9 cellular contexts compared by ENCODE assay signal in the genomic region with DNA sequence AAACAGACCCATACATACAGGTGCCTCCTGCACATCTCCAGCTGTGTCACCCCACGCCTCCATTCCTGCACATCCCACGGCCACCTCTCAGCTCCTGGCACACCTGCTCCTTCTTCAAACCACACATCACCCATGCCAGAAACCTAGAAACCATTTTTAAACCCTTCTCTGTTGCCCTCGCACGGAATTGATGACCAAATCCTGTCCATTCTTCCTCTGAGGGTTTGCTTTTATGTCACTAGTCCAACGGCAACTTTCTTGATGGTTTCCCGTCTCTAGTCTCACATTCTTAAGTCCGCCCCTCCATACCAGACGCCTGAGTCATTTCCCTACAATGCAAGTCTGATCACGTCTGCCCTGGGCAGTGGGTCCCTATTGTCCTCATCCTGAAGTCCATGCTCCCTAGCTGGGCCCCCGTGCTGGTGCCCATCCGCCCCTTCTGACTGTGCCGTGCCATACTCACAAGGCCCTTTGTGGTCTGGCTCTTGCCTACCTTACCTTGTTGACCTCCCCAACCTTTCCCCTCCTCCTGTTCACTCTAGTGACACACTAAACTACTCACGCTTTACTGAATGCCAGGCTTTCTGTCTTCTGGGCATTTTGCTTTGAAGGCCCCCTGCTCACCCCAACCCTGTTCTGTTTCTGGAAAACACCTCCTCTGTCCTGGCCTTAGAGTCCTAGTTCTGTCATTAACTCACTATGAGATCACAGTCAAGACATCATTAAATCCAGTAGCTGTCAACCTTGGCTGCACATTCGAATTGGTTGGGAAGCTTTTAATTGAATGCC. TPM values are rescaled to one million over a fixed set of nuclear protein-coding genes. Genes with fewer than 3 reads are reported as not detected.
DNase-seq lines count a peak whose midpoint lies in the region; ATAC-seq, FAIRE-seq and TF ChIP-seq lines count a peak whose summit lies in the region.
"Had no signal": no experiment of that assay in that cellular context is flagged by ENCODE, and none has a peak within 500 bp of the region (broad histone marks: within the 10 kb centered on the region; RNA-seq: fewer than 3 reads in every experiment).

No MANE protein-coding gene starts in this region.

- CTCF ChIA-PET in AG04450 (lab: Charles Lee), result interaction anchor here (0.9 to 2.0 kb wide), 3 partner anchors 9 to 133 kb away, joined by 3 to 8 read pairs (median 5); no protein-coding TSS in a partner anchor

- H3K9me1 ChIP-seq in keratinocyte (ENCODE audit: control insufficient read depth, extremely low read depth, insufficient read depth, low read length), result peaks cover 3% of the 10 kb centered on the region

- 61 to 65% methylated on average over 14 of the region's 14 CpGs for WGBS in thyroid gland, 2 donors

- H2AFZ ChIP-seq in keratinocyte (ENCODE audit: control insufficient read depth, low read length), result no peak overlapping the region

- intact Hi-C loops in thyroid gland (cut with DNase I), result no loop called here
- intact Hi-C loops in head of caudate nucleus (cut with DNase I), result no loop called here

- H3K27ac ChIP-seq in AG04450 (ENCODE audit: low read depth, low read length) (peak overlapping the region; percentile 95), keratinocyte (ENCODE audit: control insufficient read depth, insufficient read depth, low read length) (peak overlapping the region; percentile 84), thyroid gland (peak overlapping the region; percentile 74 to 85 (median 82))

- peaks cover 4% of the 10 kb centered on the region for H4K20me1 ChIP-seq in keratinocyte (ENCODE audit: control insufficient read depth, extremely low read depth, insufficient read depth, low read length)

- H3K36me3 ChIP-seq in keratinocyte (ENCODE audit: control insufficient read depth in 2 of 2, extremely low read depth in 1 of 2, insufficient read depth in 2 of 2, low read length in 2 of 2) (peaks cover 22 to 58% of the 10 kb centered on the region in 2 experiments), thyroid gland (no peaks in the 10 kb centered on the region)

- FAIRE-seq in HTR-8/SVneo (lab: Jason Lieb, UNC) (peak; percentile 83), keratinocyte (lab: Jason Lieb, UNC) (peak; percentile 88)
- FAIRE-seq: endometrium had no signal

- peak overlapping the region; percentile 58 for H3K4me2 ChIP-seq in keratinocyte (ENCODE audit: control insufficient read depth, extremely low read depth, insufficient read depth, low read depth, low read length)

- no peaks in the 10 kb centered on the region for H3K9me3 ChIP-seq in AG04450 (ENCODE audit: control insufficient read depth, insufficient read depth, low read length)
- no peaks in the 10 kb centered on the region for H3K9me3 ChIP-seq in keratinocyte (ENCODE audit: control insufficient read depth, low read depth, low read length)
- H3K9me3 ChIP-seq in thyroid gland, result no peaks in the 10 kb centered on the region

- dilution Hi-C loops in keratinocyte (cut with MboI; ENCODE audit: extremely low pct_ligation_motif_present, low sequenced_read_pairs), result no loop called here

- no peak for TF ChIP-seq CTCF in AG04450 (IDR thresholded peaks at IDR 0.05; ENCODE audit: low read depth, low read length)
- TF ChIP-seq CTCF in keratinocyte (optimal IDR thresholded peaks at IDR 0.05 in 1 of 3, IDR thresholded peaks at IDR 0.05 in 1 of 3, conservative IDR thresholded peaks at IDR 0.05 in 1 of 3; ENCODE audit: extremely low read depth in 1 of 3, insufficient read depth in 2 of 3, low read length in 3 of 3), result no peak
- no peak for TF ChIP-seq CTCF in thyroid gland (IDR thresholded peaks at IDR 0.05)

- no peak for TF ChIP-seq POLR2A in thyroid gland (IDR thresholded peaks at IDR 0.05)

- H3K4me3 ChIP-seq in AG04450 (ENCODE audit: low read depth, low read length) (no peak overlapping the region), keratinocyte (ENCODE audit: control insufficient read depth in 2 of 3, extremely low read depth in 1 of 3, insufficient read depth in 2 of 3, low read depth in 1 of 3, low read length in 3 of 3) (peak overlapping the region in 1 of 3 experiments; percentile 9), thyroid gland (replicated peaks in 1 of 3) (no peak overlapping the region)

- ATAC-seq in GM21526 (IDR thresholded peaks at IDR 0.05; ENCODE audit: low FRiP score, unreplicated experiment), result no peak

- H3K27me3 ChIP-seq in AG04450 (ENCODE audit: control insufficient read depth, insufficient read depth, low read length) (no peaks in the 10 kb centered on the region), keratinocyte (ENCODE audit: control insufficient read depth, extremely low read depth, insufficient read depth, low read length) (no peaks in the 10 kb centered on the region), thyroid gland (no peaks in the 10 kb centered on the region)

- H3K79me2 ChIP-seq in keratinocyte (ENCODE audit: control insufficient read depth, insufficient read depth, low read length), result peaks cover 69% of the 10 kb centered on the region

- H3K4me1 ChIP-seq in keratinocyte (ENCODE audit: control insufficient read depth, extremely low read depth, insufficient read depth, low read length), result peaks cover 100% of the 10 kb centered on the region
- peaks cover 75 to 93% of the 10 kb centered on the region in 2 donors for H3K4me1 ChIP-seq in thyroid gland

- POLR2A ChIA-PET in AG04450 (lab: Yijun Ruan, JAX), result interaction anchor here (0.6 to 1.3 kb wide), 5 partner anchors 8 to 258 kb away, joined by 3 to 5 read pairs (median 4); no protein-coding TSS in a partner anchor

- peak; percentile 85 for DNase-seq in AG04450 (ENCODE audit: low read depth, low spot score)
- peak; percentile 83 for DNase-seq in HTR-8/SVneo (ENCODE audit: insufficient read length, low spot score)
- DNase-seq in amniotic epithelial cell (ENCODE audit: low read depth), result peak; percentile 85
- DNase-seq in keratinocyte (ENCODE audit: low read depth, low spot score), result peak; percentile 94
- peak in 1 of 2 donors; percentile 34 for DNase-seq in thyroid gland
- DNase-seq in head of caudate nucleus, result no peak
- DNase-seq in NCI-H1092 (lab: John Stamatoyannopoulos, UW), result no peak

- peak overlapping the region; percentile 56 for H3K9ac ChIP-seq in keratinocyte (ENCODE audit: control insufficient read depth, extremely low read depth, insufficient read depth, low read length)

RNA-seq across cellular contexts. Expression of gene SLC2A1, which starts 17.6 kb away (rescaled TPM):
- polyA plus RNA-seq in AG04450 (2011; rRNA removed) (114 and 140 TPM in 2 replicates), keratinocyte (580 to 1,115 TPM (median 689 TPM) in 3 replicates)
- polyA minus RNA-seq in AG04450 (2011; rRNA and poly(A)+ RNA removed), result 125 and 154 TPM in 2 replicates
- polyA plus RNA-seq in keratinocyte (2011; ENCODE audit: low read depth), result 202 TPM
- 275 and 321 TPM in 2 replicates for polyA plus RNA-seq in keratinocyte (2011; cell fraction: cytosol; rRNA removed)
- 1,814 and 2,318 TPM in 2 replicates for polyA plus RNA-seq in keratinocyte (2011; cell fraction: nucleus; rRNA removed)
- polyA plus RNA-seq in keratinocyte (2012; ENCODE audit: low replicate concordance), result 844 and 1,046 TPM in 2 replicates
- 817 to 1,377 TPM (median 1,072 TPM) in 3 replicates for polyA minus RNA-seq in keratinocyte
- 724 TPM for polyA minus RNA-seq in keratinocyte (2011; cell fraction: cytosol; rRNA and poly(A)+ RNA removed)
- polyA minus RNA-seq in keratinocyte (2011; cell fraction: nucleus; rRNA and poly(A)+ RNA removed), result 1,644 and 2,001 TPM in 2 replicates
- 100 to 1,000 TPM in 2 of 4 donors, 10 to 100 TPM in 2; 15.0 to 208 (median 91.4) TPM for total RNA-seq in thyroid gland

Comparison
In these comparisons a context has a peak if more than half of its experiments do, and no peak if none do; other contexts are left out.
1. DNase-seq: peak in AG04450 (single experiment), HTR-8/SVneo (single experiment), amniotic epithelial cell (single experiment) and keratinocyte (single experiment); none in head of caudate nucleus (0 of 42) and NCI-H1092 (single experiment).
2. Peak in every context shown above with its lines, with median percentiles within 50 percentile points of each other: H3K27ac ChIP-seq.